20 cellular contexts compared by ENCODE assay signal in genomic region chr9:20220286-20220685, GRCh38.
DNase-seq lines count a peak whose midpoint lies in the region; ATAC-seq, FAIRE-seq and TF ChIP-seq lines count a peak whose summit lies in the region.
"Had no signal": no experiment of that assay in that cellular context is flagged by ENCODE, and none has a peak within 500 bp of the region (broad histone marks: within the 10 kb centered on the region; RNA-seq: fewer than 3 reads in every experiment).

No MANE protein-coding gene starts in this region.

- peak overlapping the region; percentile 78 for H3K27ac ChIP-seq in cardiac muscle cell
- H3K27ac ChIP-seq in thyroid gland = no peak overlapping the region
- H3K27ac ChIP-seq: KMS-11 had no signal

- no peak for FAIRE-seq in bronchial epithelial cell (lab: Jason Lieb, UNC)
- FAIRE-seq: A204.1, HepG2 had no signal

- H3K9me3 ChIP-seq in cardiac muscle cell (ENCODE audit: low read depth) (no peaks in the 10 kb centered on the region), thyroid gland (no peaks in the 10 kb centered on the region)
- H3K9me3 ChIP-seq: Caco-2 had no signal

- ATAC-seq in left colon (peak; percentile 10), HG02571 (IDR thresholded peaks at IDR 0.05; ENCODE audit: unreplicated experiment) (no peak)
- ATAC-seq: GM23338, HepG2, Panc1 had no signal

- no peak for TF ChIP-seq CTCF in cardiac muscle cell (IDR thresholded peaks at IDR 0.05; ENCODE audit: low read depth, low read length)
- TF ChIP-seq CTCF in bronchial epithelial cell (IDR thresholded peaks at IDR 0.05; ENCODE audit: insufficient read depth, low read length, severe bottlenecking) = no peak
- TF ChIP-seq CTCF in thyroid gland (IDR thresholded peaks at IDR 0.05) = no peak

- H3K4me1 ChIP-seq in cardiac muscle cell (ENCODE audit: low read depth) = peaks cover 57% of the 10 kb centered on the region
- H3K4me1 ChIP-seq in thyroid gland = no peaks in the 10 kb centered on the region
- H3K4me1 ChIP-seq: Caco-2 had no signal

- TF ChIP-seq POLR2A in thyroid gland (IDR thresholded peaks at IDR 0.05) = no peak

- WGBS in thyroid gland, 2 donors = 92 to 94% methylated on average over 3 of the region's 3 CpGs

- H3K4me3 ChIP-seq in cardiac muscle cell (no peak overlapping the region), bronchial epithelial cell (ENCODE audit: low read depth, low read length) (no peak overlapping the region), thyroid gland (replicated peaks in 1 of 3) (no peak overlapping the region)
- H3K4me3 ChIP-seq: GM23338 had no signal

- no peaks in the 10 kb centered on the region for H3K27me3 ChIP-seq in cardiac muscle cell
- no peaks in the 10 kb centered on the region for H3K27me3 ChIP-seq in bronchial epithelial cell (ENCODE audit: control insufficient read depth, insufficient read depth, low read length)
- no peaks in the 10 kb centered on the region for H3K27me3 ChIP-seq in thyroid gland

- H3K36me3 ChIP-seq in cardiac muscle cell (no peaks in the 10 kb centered on the region), bronchial epithelial cell (ENCODE audit: control insufficient read depth, insufficient read depth, low read length) (no peaks in the 10 kb centered on the region), thyroid gland (no peaks in the 10 kb centered on the region)

- DNase-seq in cardiac muscle cell (ENCODE audit: low read depth in 1 of 2, low spot score in 1 of 2) (no peak), cardiac septum (ENCODE audit: low spot score) (no peak), bronchial epithelial cell (ENCODE audit: low read depth) (peak; percentile 82), left colon (no peak), smooth muscle cell of the brain vasculature (ENCODE audit: low read depth, low spot score) (peak; percentile 13), thyroid gland (no peak), SIG-M5 treated with dmso at 0.1 percent for 504 hours (lab: John Stamatoyannopoulos, UW; ENCODE audit: unreplicated experiment) (no peak)
- DNase-seq: Caco-2, HFFc6, NCI-H1105 treated with DMSO at 0.1 percent for 48 hours, NCI-H187 treated with DMSO at 0.1 percent for 48 hours, NCI-H446, NCI-H774, SIG-M5 had no signal

- intact Hi-C loops in cardiac septum (cut with DNase I) = no loop called here
- intact Hi-C loops in left colon (cut with DNase I, micrococcal nuclease) = no loop called here
- intact Hi-C loops in thyroid gland (cut with DNase I) = no loop called here

Comparison
In these comparisons a context has a peak if more than half of its experiments do, and no peak if none do; other contexts are left out.
1. DNase-seq: peak in bronchial epithelial cell (single experiment) and smooth muscle cell of the brain vasculature (single experiment); none in cardiac muscle cell (0 of 2), cardiac septum (single experiment), left colon (0 of 2), thyroid gland (0 of 2) and SIG-M5 treated with dmso at 0.1 percent for 504 hours (single experiment).